ENCODE assay signal across 1 cellular context in genomic region chr16:84087461-84088151, GRCh38.
A peak's percentile ranks its signal among the peaks of the same experiment; 100 is the strongest.
TF ChIP-seq lines count a peak whose summit lies in the region.

No MANE protein-coding gene starts in this region.

TF ChIP-seq in GM12878, 131 proteins besides CTCF, POLR2A, EP300 and RAD21:
- no peak for TF ChIP-seq RB1 (IDR thresholded peaks at IDR 0.05; ENCODE audit: borderline replicate concordance)
- TF ChIP-seq EED (IDR thresholded peaks at IDR 0.05; ENCODE audit: low read depth): peak; percentile 57; the same call in 1 of the 2 replicates
- no peak for TF ChIP-seq RFX5 (IDR thresholded peaks at IDR 0.05; ENCODE audit: low read depth, low read length)
- 0 out of 2 replicates have a peak, but pooled peaks have one; percentile 32 for TF ChIP-seq NR2F1 (conservative IDR thresholded peaks at IDR 0.05)
- no peak for TF ChIP-seq POU2F2 (IDR thresholded peaks at IDR 0.05; ENCODE audit: borderline replicate concordance, low read depth, low read length)
- TF ChIP-seq CHD1 (IDR thresholded peaks at IDR 0.05; ENCODE audit: low read depth, low read length): no peak
- peak; percentile 94 for TF ChIP-seq RUNX3 (IDR thresholded peaks at IDR 0.05; ENCODE audit: low read length)
- no peak for TF ChIP-seq REST (IDR thresholded peaks at IDR 0.05; ENCODE audit: low read depth, low read length)
- TF ChIP-seq POLR2AphosphoS2 (IDR thresholded peaks at IDR 0.05; ENCODE audit: low read depth, low read length): no peak
- TF ChIP-seq TCF7 (IDR thresholded peaks at IDR 0.05; ENCODE audit: borderline replicate concordance): no peak
- TF ChIP-seq USF1 (IDR thresholded peaks at IDR 0.05; ENCODE audit: borderline replicate concordance, extremely low read length, insufficient read depth, low read depth, low read length): no peak
- TF ChIP-seq SIN3A (IDR thresholded peaks at IDR 0.05; ENCODE audit: low read depth, low read length): no peak
- TF ChIP-seq IKZF2 (IDR thresholded peaks at IDR 0.05): peak; percentile 34 to 46; a peak in 2 of 4 replicates
- TF ChIP-seq HDGF (IDR thresholded peaks at IDR 0.05): no peak
- peak; percentile 64; the same call in 1 of the 2 replicates for TF ChIP-seq CBFB (IDR thresholded peaks at IDR 0.05; ENCODE audit: low read depth)
- TF ChIP-seq TCF12 (IDR thresholded peaks at IDR 0.05; ENCODE audit: low read depth, low read length): no peak
- TF ChIP-seq SMARCA5 (IDR thresholded peaks at IDR 0.05): no peak
- TF ChIP-seq SUPT20H (IDR thresholded peaks at IDR 0.05; ENCODE audit: borderline replicate concordance, control insufficient read depth, low read depth, low read length): no peak
- TF ChIP-seq BMI1 (IDR thresholded peaks at IDR 0.05; ENCODE audit: borderline replicate concordance): no peak
- TF ChIP-seq PRDM15 (CRISPR knock-in tag; IDR thresholded peaks at IDR 0.05): no peak
- TF ChIP-seq ZBED1 (IDR thresholded peaks at IDR 0.05; ENCODE audit: borderline replicate concordance): no peak
- TF ChIP-seq ZNF207 (IDR thresholded peaks at IDR 0.05; ENCODE audit: borderline replicate concordance): no peak
- no peak for TF ChIP-seq MTA2 (IDR thresholded peaks at IDR 0.05; ENCODE audit: low read depth)
- TF ChIP-seq ATF7 (IDR thresholded peaks at IDR 0.05; ENCODE audit: low read depth): no peak
- TF ChIP-seq HDAC6 (IDR thresholded peaks at IDR 0.05; ENCODE audit: unreplicated experiment): no peak
